11 cellular contexts compared by ENCODE assay signal in genomic region chr9:79581388-79581787, GRCh38. TPM values are rescaled to one million over a fixed set of nuclear protein-coding genes. Genes with fewer than 3 reads are reported as not detected.
DNase-seq lines count a peak whose midpoint lies in the region; ATAC-seq, FAIRE-seq and TF ChIP-seq lines count a peak whose summit lies in the region.
"Had no signal": no experiment of that assay in that cellular context is flagged by ENCODE, and none has a peak within 500 bp of the region (broad histone marks: within the 10 kb centered on the region; RNA-seq: fewer than 3 reads in every experiment).

No MANE protein-coding gene starts in this region.

- H3K36me3 ChIP-seq in ACC112 (ENCODE audit: insufficient read depth, low read length) = no peaks in the 10 kb centered on the region
- no peaks in the 10 kb centered on the region for H3K36me3 ChIP-seq in adipocyte (ENCODE audit: control insufficient read depth, insufficient read depth, low read length, severe bottlenecking)
- H3K36me3 ChIP-seq in keratinocyte (ENCODE audit: control insufficient read depth in 2 of 2, extremely low read depth in 1 of 2, insufficient read depth in 2 of 2, low read length in 2 of 2) = peaks cover 0 to 1% of the 10 kb centered on the region in 2 experiments
- H3K36me3 ChIP-seq: sigmoid colon had no signal

- DNase-seq in ELR (ENCODE audit: low read depth) (peak; percentile 76), adipocyte (ENCODE audit: low read depth) (peak; percentile 63), keratinocyte (ENCODE audit: low read depth, low spot score) (no peak), middle frontal gyrus (ENCODE audit: extremely low spot score, low spot score) (no peak), T1000 (lab: John Stamatoyannopoulos, UW) (no peak), dedifferentiated amniotic fluid mesenchymal stem cell (ENCODE audit: extremely low spot score) (no peak)
- DNase-seq: DMS53, NCI-H1694, sigmoid colon had no signal

- peak overlapping the region; percentile 64; the same call in 1 of the 2 replicates for H3K27ac ChIP-seq in ACC112 (ENCODE audit: low read depth, low read length)
- peak overlapping the region; percentile 34 for H3K27ac ChIP-seq in keratinocyte (ENCODE audit: control insufficient read depth, insufficient read depth, low read length)
- H3K27ac ChIP-seq: sigmoid colon had no signal

- ATAC-seq in HG03139 (IDR thresholded peaks at IDR 0.05; ENCODE audit: unreplicated experiment) = no peak

- H3K4me3 ChIP-seq in ACC112 (ENCODE audit: low read depth, low read length) (peak overlapping the region; percentile 51; the same call in 1 of the 2 replicates), adipocyte (ENCODE audit: low read length) (peak overlapping the region; percentile 54), keratinocyte (ENCODE audit: control insufficient read depth in 2 of 3, extremely low read depth in 1 of 3, insufficient read depth in 2 of 3, low read depth in 1 of 3, low read length in 3 of 3) (no peak overlapping the region)
- H3K4me3 ChIP-seq: sigmoid colon had no signal

- H3K9ac ChIP-seq in adipocyte (ENCODE audit: low read length) (no peak overlapping the region), keratinocyte (ENCODE audit: control insufficient read depth, extremely low read depth, insufficient read depth, low read length) (no peak overlapping the region)

- peak overlapping the region; percentile 38 for H3K4me2 ChIP-seq in keratinocyte (ENCODE audit: control insufficient read depth, extremely low read depth, insufficient read depth, low read depth, low read length)

- H3K9me1 ChIP-seq in keratinocyte (ENCODE audit: control insufficient read depth, extremely low read depth, insufficient read depth, low read length) = no peaks in the 10 kb centered on the region

- no peak overlapping the region for H2AFZ ChIP-seq in ACC112 (ENCODE audit: low read length, unreplicated experiment)
- no peak overlapping the region for H2AFZ ChIP-seq in keratinocyte (ENCODE audit: control insufficient read depth, low read length)

- FAIRE-seq in keratinocyte (lab: Jason Lieb, UNC) = no peak

- dilution Hi-C loops in keratinocyte (cut with MboI; ENCODE audit: extremely low pct_ligation_motif_present, low sequenced_read_pairs) = no loop called here

- H3K27me3 ChIP-seq in ACC112 (ENCODE audit: insufficient read depth, low read length) = no peaks in the 10 kb centered on the region
- no peaks in the 10 kb centered on the region for H3K27me3 ChIP-seq in adipocyte (replicated peaks; ENCODE audit: control insufficient read depth, insufficient read depth, low read length)
- no peaks in the 10 kb centered on the region for H3K27me3 ChIP-seq in keratinocyte (ENCODE audit: control insufficient read depth, extremely low read depth, insufficient read depth, low read length)
- H3K27me3 ChIP-seq: sigmoid colon had no signal

- H3K9me3 ChIP-seq in adipocyte (ENCODE audit: control insufficient read depth, low read length) (no peaks in the 10 kb centered on the region), keratinocyte (ENCODE audit: control insufficient read depth, low read depth, low read length) (no peaks in the 10 kb centered on the region)
- H3K9me3 ChIP-seq: sigmoid colon had no signal

- no peaks in the 10 kb centered on the region for H4K20me1 ChIP-seq in keratinocyte (ENCODE audit: control insufficient read depth, extremely low read depth, insufficient read depth, low read length)

- H3K79me2 ChIP-seq in ACC112 (ENCODE audit: control insufficient read depth, insufficient read depth, low read length, unreplicated experiment) = peaks cover 19% of the 10 kb centered on the region
- peaks cover 15% of the 10 kb centered on the region for H3K79me2 ChIP-seq in keratinocyte (ENCODE audit: control insufficient read depth, insufficient read depth, low read length)

- TF ChIP-seq CTCF in keratinocyte (optimal IDR thresholded peaks at IDR 0.05 in 1 of 3, IDR thresholded peaks at IDR 0.05 in 1 of 3, conservative IDR thresholded peaks at IDR 0.05 in 1 of 3; ENCODE audit: extremely low read depth in 1 of 3, insufficient read depth in 2 of 3, low read length in 3 of 3) = no peak

- H3K4me1 ChIP-seq in ACC112 (ENCODE audit: control insufficient read depth, insufficient read depth, low read length, unreplicated experiment) (peaks cover 34% of the 10 kb centered on the region), adipocyte (ENCODE audit: control insufficient read depth, insufficient read depth, low read length) (peaks cover 13% of the 10 kb centered on the region), keratinocyte (ENCODE audit: control insufficient read depth, extremely low read depth, insufficient read depth, low read length) (peaks cover 13% of the 10 kb centered on the region)

RNA-seq across cellular contexts. Expression of gene TLE4, which starts 9.6 kb away (rescaled TPM):
- polyA plus RNA-seq in keratinocyte = 12.6 to 21.9 TPM (median 14.7 TPM) in 3 replicates
- 18.8 TPM for polyA plus RNA-seq in keratinocyte (2011; ENCODE audit: low read depth)
- polyA plus RNA-seq in keratinocyte (2011; cell fraction: cytosol; rRNA removed) = 11.1 and 19.7 TPM in 2 replicates
- 29.1 and 30.6 TPM in 2 replicates for polyA plus RNA-seq in keratinocyte (2011; cell fraction: nucleus; rRNA removed)
- polyA plus RNA-seq in keratinocyte (2012; ENCODE audit: low replicate concordance) = 10.4 and 11.1 TPM in 2 replicates
- polyA minus RNA-seq in keratinocyte = 17.9 to 40.4 TPM (median 23.3 TPM) in 3 replicates
- polyA minus RNA-seq in keratinocyte (2011; cell fraction: cytosol; rRNA and poly(A)+ RNA removed) = 20.3 TPM
- polyA minus RNA-seq in keratinocyte (2011; cell fraction: nucleus; rRNA and poly(A)+ RNA removed) = 31.8 and 54.6 TPM in 2 replicates

Comparison
In these comparisons a context has a peak if more than half of its experiments do, and no peak if none do; other contexts are left out.
1. H3K4me3 ChIP-seq: peak in ACC112 (single experiment) and adipocyte (single experiment); none in keratinocyte (0 of 3).
2. DNase-seq: peak in ELR (single experiment) and adipocyte (single experiment); none in keratinocyte (single experiment), middle frontal gyrus (single experiment), T1000 (single experiment) and dedifferentiated amniotic fluid mesenchymal stem cell (single experiment).